8 cellular contexts compared by ENCODE assay signal in genomic region chr3:119352863-119353527, GRCh38. TPM values are rescaled to one million over a fixed set of nuclear protein-coding genes. Genes with fewer than 3 reads are reported as not detected.
A peak's percentile ranks its signal among the peaks of the same experiment; 100 is the strongest.
DNase-seq lines count a peak whose midpoint lies in the region; ATAC-seq and TF ChIP-seq lines count a peak whose summit lies in the region.

No MANE protein-coding gene starts in this region.

- H3K27me3 Mint-ChIP-seq in chondrocyte (ENCODE audit: low read depth) = no peaks in the 10 kb centered on the region
- H3K27me3 Mint-ChIP-seq in naive B cell = no peaks in the 10 kb centered on the region

- WGBS in lower leg skin, 2 donors = 67 to 70% methylated on average over 6 of the region's 6 CpGs

- H3K4me3 Mint-ChIP-seq in chondrocyte (ENCODE audit: unreplicated experiment) = no peak overlapping the region
- H3K4me3 Mint-ChIP-seq in naive B cell = peak overlapping the region in 3 of 8 donors; percentile 5 to 65 (median 22)

- intact Hi-C loops in lower leg skin (cut with DNase I; ENCODE audit: low total_unique reads) = no loop called here

- TF ChIP-seq POLR2A in lower leg skin (IDR thresholded peaks at IDR 0.05) = no peak

- H3K4me1 Mint-ChIP-seq in chondrocyte (ENCODE audit: low read depth) = peaks cover 60% of the 10 kb centered on the region
- peaks cover 20 to 28% (median 26%) of the 10 kb centered on the region in 3 donors for H3K4me1 Mint-ChIP-seq in naive B cell

- no peak overlapping the region for H3K4me3 ChIP-seq in lower leg skin (ENCODE audit: low read depth, poor library complexity, severe bottlenecking)

- H3K27ac Mint-ChIP-seq in chondrocyte (ENCODE audit: unreplicated experiment) = peak overlapping the region; percentile 92
- H3K27ac Mint-ChIP-seq in naive B cell = peak overlapping the region in 4 of 6 donors; percentile 12 to 77 (median 47)

- DNase-seq in AG09319 (ENCODE audit: extremely low read depth, low read depth) (peak; percentile 54), NCI-H1092 treated with DMSO at 0.1 percent for 48 hours (lab: John Stamatoyannopoulos, UW) (peak; percentile 8), chondrocyte (ENCODE audit: low spot score) (no peak), naive B cell (peak; percentile 34), ureter (ENCODE audit: low spot score) (no peak), occipital lobe (lab: John Stamatoyannopoulos, UW) (no peak), lower leg skin (ENCODE audit: low spot score in 2 of 2) (no peak)

- no peaks in the 10 kb centered on the region for H3K36me3 Mint-ChIP-seq in chondrocyte (ENCODE audit: low read depth)
- no peaks in the 10 kb centered on the region for H3K36me3 Mint-ChIP-seq in naive B cell

- peak; percentile 51 for TF ChIP-seq CTCF in AG09319 (IDR thresholded peaks at IDR 0.05; ENCODE audit: low read depth, low read length)
- TF ChIP-seq CTCF in chondrocyte (IDR thresholded peaks at IDR 0.05) = peak; percentile 71
- no peak for TF ChIP-seq CTCF in lower leg skin (IDR thresholded peaks at IDR 0.05)

- H3K9me3 Mint-ChIP-seq in chondrocyte (ENCODE audit: low read depth) = no peaks in the 10 kb centered on the region
- no peaks in the 10 kb centered on the region for H3K9me3 Mint-ChIP-seq in naive B cell

- ATAC-seq in GM18870 (IDR thresholded peaks at IDR 0.05; ENCODE audit: unreplicated experiment) = peak; percentile 29
- ATAC-seq in naive B cell (ENCODE audit: low read depth in 2 of 2) = peak; percentile 55 to 56

RNA-seq across cellular contexts. Expression of gene ARHGAP31, which starts 58.8 kb away (rescaled TPM):
- total RNA-seq in chondrocyte (35.2 to 50.3 TPM (median 37.1 TPM) in 3 replicates), ureter (25.4 TPM), occipital lobe (3.7 TPM), lower leg skin (10 to 100 TPM; 21.8 to 48.7 (median 22.9) TPM)
- 1 to 10 TPM in 1 of 6 donors, under 1 TPM in 4, not detected in 1; 0.54 to 1.5 (median 0.83) TPM for polyA plus RNA-seq in naive B cell (ENCODE audit: low read depth in 6 of 6)

Comparison
In these comparisons a context has a peak if more than half of its experiments do, and no peak if none do; other contexts are left out.
1. DNase-seq: peak in AG09319 (single experiment), NCI-H1092 treated with DMSO at 0.1 percent for 48 hours (single experiment) and naive B cell (single experiment); none in chondrocyte (single experiment), ureter (single experiment), occipital lobe (single experiment) and lower leg skin (0 of 2).
2. CTCF ChIP-seq: peak in AG09319 (single experiment) and chondrocyte (single experiment); none in lower leg skin (0 of 3).